ENCODE assay signal across 2 cellular contexts in genomic region chr2:172389685-172390339, GRCh38.
TF ChIP-seq lines count a peak whose summit lies in the region.

No MANE protein-coding gene starts in this region.

TF ChIP-seq in GM23338, 12 proteins besides CTCF, POLR2A, EP300 and RAD21:
- no peak for TF ChIP-seq STAT1 (IDR thresholded peaks at IDR 0.05; ENCODE audit: unreplicated experiment)
- TF ChIP-seq ZNF114 (CRISPR knock-in tag; IDR thresholded peaks at IDR 0.05), result no peak
- no peak for TF ChIP-seq EZH2phosphoT487 (IDR thresholded peaks at IDR 0.05; ENCODE audit: unreplicated experiment)
- TF ChIP-seq JUNB (IDR thresholded peaks at IDR 0.05; ENCODE audit: unreplicated experiment), result no peak
- TF ChIP-seq EZH2 (IDR thresholded peaks at IDR 0.05; ENCODE audit: low read depth, unreplicated experiment), result no peak
- TF ChIP-seq CREB1 (CRISPR knock-in tag; IDR thresholded peaks at IDR 0.05; ENCODE audit: low read depth), result no peak
- TF ChIP-seq ZNF331 (CRISPR knock-in tag; IDR thresholded peaks at IDR 0.05; ENCODE audit: low read depth), result no peak
- no peak for TF ChIP-seq ETS1 (IDR thresholded peaks at IDR 0.05)
TF ChIP-seq in GM23338: peak in this region for 0.

TF ChIP-seq in H1, 55 proteins besides CTCF, POLR2A, EP300 and RAD21:
- TF ChIP-seq EZH2 (IDR thresholded peaks at IDR 0.05; ENCODE audit: low read depth, low read length, severe bottlenecking) (no peak), KDM4A (IDR thresholded peaks at IDR 0.05; ENCODE audit: low read depth, low read length, severe bottlenecking) (no peak), BACH1 (IDR thresholded peaks at IDR 0.05; ENCODE audit: low read length) (no peak), CREB1 (IDR thresholded peaks at IDR 0.05) (no peak), YY1 (IDR thresholded peaks at IDR 0.05; ENCODE audit: low read depth, low read length) (no peak), GTF2F1 (IDR thresholded peaks at IDR 0.05; ENCODE audit: borderline replicate concordance, low read depth, low read length) (no peak), BRCA1 (IDR thresholded peaks at IDR 0.05; ENCODE audit: low read depth, low read length) (no peak), KDM1A (IDR thresholded peaks at IDR 0.05; ENCODE audit: borderline replicate concordance, low read length) (no peak), TCF12 (IDR thresholded peaks at IDR 0.05; ENCODE audit: low read depth, low read length) (no peak), CEBPB (IDR thresholded peaks at IDR 0.05; ENCODE audit: low read depth, low read length) (no peak), CHD1 (IDR thresholded peaks at IDR 0.05; ENCODE audit: low read depth, low read length) (no peak), CTBP2 (IDR thresholded peaks at IDR 0.05; ENCODE audit: borderline replicate concordance, insufficient read depth, insufficient read length, low read length) (no peak), RNF2 (IDR thresholded peaks at IDR 0.05; ENCODE audit: borderline replicate concordance, low read depth, low read length, missing control alignments, poor library complexity, severe bottlenecking) (no peak), TBP (IDR thresholded peaks at IDR 0.05; ENCODE audit: low read depth, low read length) (no peak), FOSL1 (IDR thresholded peaks at IDR 0.05; ENCODE audit: insufficient read depth, low read depth, low read length) (no peak), HDAC2 (IDR thresholded peaks at IDR 0.05; ENCODE audit: borderline replicate concordance in 1 of 2, low read depth in 2 of 2, low read length in 2 of 2) (no peak), KDM5A (IDR thresholded peaks at IDR 0.05; ENCODE audit: low read length) (no peak), ZNF274 (IDR thresholded peaks at IDR 0.05; ENCODE audit: borderline replicate concordance, extremely low read depth, low read length) (no peak), CBX5 (IDR thresholded peaks at IDR 0.05; ENCODE audit: low read depth, low read length) (no peak)
